In genomic region chr15:40266828-40267304, GRCh38 we compare ENCODE assay signal across 8 cellular contexts. TPM values are rescaled to one million over a fixed set of nuclear protein-coding genes. Genes with fewer than 3 reads are reported as not detected.
DNase-seq lines count a peak whose midpoint lies in the region; ATAC-seq and TF ChIP-seq lines count a peak whose summit lies in the region.

No MANE protein-coding gene starts in this region.

- ATAC-seq in lung (ENCODE audit: insufficient read depth, low FRiP score) (peak; percentile 49), GM21529 (IDR thresholded peaks at IDR 0.05; ENCODE audit: unreplicated experiment) (no peak)

- H3K4me1 ChIP-seq in lung (ENCODE audit: control insufficient read depth in 2 of 2, insufficient read depth in 2 of 2, low read length in 2 of 2), result peaks cover 0 to 2% of the 10 kb centered on the region in 2 donors

- WGBS in lung, 2 donors, result 49 to 56% methylated on average over 7 of the region's 7 CpGs

- H3K9me3 Mint-ChIP-seq in chondrocyte (ENCODE audit: low read depth), result no peaks in the 10 kb centered on the region

- H3K4me1 Mint-ChIP-seq in chondrocyte (ENCODE audit: low read depth), result peaks cover 13% of the 10 kb centered on the region

- in situ Hi-C loops in astrocyte of the spinal cord (cut with HindIII; ENCODE audit: low sequenced_read_pairs), result no loop called here

- CTCF ChIA-PET in AG04449 (lab: Yijun Ruan, JAX), result interaction anchor here (0.7 to 20.1 kb wide), 5 partner anchors 9 to 221 kb away, joined by 3 to 1718 read pairs (median 419); partner anchors contain the start of genes INAFM2, PAK6 and PLCB2

- no peak overlapping the region for H3K27ac Mint-ChIP-seq in chondrocyte (ENCODE audit: unreplicated experiment)

- H3K27me3 ChIP-seq in lung (ENCODE audit: control insufficient read depth, insufficient read depth), result no peaks in the 10 kb centered on the region

- TF ChIP-seq CTCF in AG04449 (IDR thresholded peaks at IDR 0.05; ENCODE audit: insufficient read depth, low read length, missing control alignments) (no peak), astrocyte of the spinal cord (IDR thresholded peaks at IDR 0.05; ENCODE audit: low read depth, low read length) (no peak), lung (IDR thresholded peaks at IDR 0.05; ENCODE audit: control extremely low read depth, extremely low read depth) (no peak), chondrocyte (IDR thresholded peaks at IDR 0.05) (no peak)

- DNase-seq in AG04449 (ENCODE audit: low read depth, low spot score) (peak; percentile 51), HT-29 (ENCODE audit: low spot score) (peak; percentile 94), astrocyte of the spinal cord (ENCODE audit: low read depth, low spot score) (peak; percentile 95), lung (ENCODE audit: low spot score) (peak; percentile 65), NCI-H1105 (lab: John Stamatoyannopoulos, UW) (no peak), NCI-H2107 (lab: John Stamatoyannopoulos, UW) (no peak), chondrocyte (ENCODE audit: low spot score) (no peak)

- H3K9me3 ChIP-seq in lung (ENCODE audit: control insufficient read depth in 2 of 2, insufficient read depth in 1 of 2, low read length in 1 of 2), result peaks cover 0 to 1% of the 10 kb centered on the region in 2 donors

- H3K27me3 Mint-ChIP-seq in chondrocyte (ENCODE audit: low read depth), result no peaks in the 10 kb centered on the region

- POLR2A ChIA-PET in AG04449 (lab: Yijun Ruan, JAX), result no interaction called here

- H3K27ac ChIP-seq in lung (ENCODE audit: low read depth in 1 of 2, low read length in 1 of 2), result peak overlapping the region in 1 of 2 donors; percentile 52

- no peak overlapping the region for H3K4me3 Mint-ChIP-seq in chondrocyte (ENCODE audit: unreplicated experiment)

- H3K4me3 ChIP-seq in AG04449 (ENCODE audit: low read depth, low read length), result no peak overlapping the region
- no peak overlapping the region for H3K4me3 ChIP-seq in astrocyte of the spinal cord (ENCODE audit: low read depth, low read length)
- no peak overlapping the region for H3K4me3 ChIP-seq in lung

- no peaks in the 10 kb centered on the region for H3K36me3 Mint-ChIP-seq in chondrocyte (ENCODE audit: low read depth)

- no peaks in the 10 kb centered on the region for H3K36me3 ChIP-seq in lung (ENCODE audit: control insufficient read depth in 2 of 2, insufficient read depth in 2 of 2, low read length in 2 of 2)

RNA-seq across cellular contexts. Expression of gene ANKRD63, which starts 16.0 kb away (rescaled TPM):
- total RNA-seq in HT-29 (2014; rRNA removed; shearing (Covaris generic)), result not detected in 2 replicates
- total RNA-seq in lung (not detected), chondrocyte (0.25 to 1.1 TPM in 2 of 3 replicates, not detected in the other)
- not detected for polyA plus RNA-seq in lung

RNA-seq across cellular contexts. Expression of gene PAK6, which starts 28.0 kb away (rescaled TPM):
- total RNA-seq in HT-29 (2014; rRNA removed; shearing (Covaris generic)), result 6.4 and 17.7 TPM in 2 replicates
- 10 to 100 TPM in 1 of 2 donors, 1 to 10 TPM in 1; 8.4 to 10.4 TPM for total RNA-seq in lung
- 1 to 10 TPM; 5.8 to 6.1 TPM for polyA plus RNA-seq in lung
- 0.37 to 0.41 TPM in 2 of 3 replicates, not detected in the other for total RNA-seq in chondrocyte

RNA-seq across cellular contexts. Expression of gene PLCB2, which starts 40.9 kb away (rescaled TPM):
- 0.38 and 0.91 TPM in 2 replicates for total RNA-seq in HT-29 (2014; rRNA removed; shearing (Covaris generic))
- 10 to 100 TPM; 17.9 to 76.7 TPM for total RNA-seq in lung
- polyA plus RNA-seq in lung, result 10 to 100 TPM; 47.5 to 54.9 TPM
- 1.4 to 3.4 TPM (median 2.8 TPM) in 3 replicates for total RNA-seq in chondrocyte

RNA-seq across cellular contexts. Expression of gene INAFM2, which starts 56.6 kb away (rescaled TPM):
- total RNA-seq in HT-29 (2014; rRNA removed; shearing (Covaris generic)), result 7.9 and 10.2 TPM in 2 replicates
- total RNA-seq in lung, result 10 to 100 TPM; 12.8 to 31.1 TPM
- 10 to 100 TPM; 18.4 to 19.7 TPM for polyA plus RNA-seq in lung
- 68.8 to 128 TPM (median 80.6 TPM) in 3 replicates for total RNA-seq in chondrocyte

Comparison
In these comparisons a context has a peak if more than half of its experiments do, and no peak if none do; other contexts are left out.
1. DNase-seq: peak in AG04449 (single experiment), HT-29 (single experiment), astrocyte of the spinal cord (single experiment) and lung (single experiment); none in NCI-H1105 (single experiment), NCI-H2107 (single experiment) and chondrocyte (single experiment).